ENCODE assay signal across 12 cellular contexts in genomic region chr11:115606223-115607220, GRCh38.
DNase-seq lines count a peak whose midpoint lies in the region; TF ChIP-seq lines count a peak whose summit lies in the region.
"Had no signal": no experiment of that assay in that cellular context is flagged by ENCODE, and none has a peak within 500 bp of the region (broad histone marks: within the 10 kb centered on the region; RNA-seq: fewer than 3 reads in every experiment).

No MANE protein-coding gene starts in this region.

- DNase-seq in NCI-H1105 treated with DMSO at 0.1 percent for 48 hours (lab: John Stamatoyannopoulos, UW), result peak; percentile 45
- DNase-seq in adipocyte (ENCODE audit: low read depth), result peak; percentile 75
- DNase-seq in left ventricle myocardium inferior, result peak; percentile 62
- peak; percentile 31 for DNase-seq in stomach
- DNase-seq in KBM-7, result no peak
- no peak for DNase-seq in DMS53 treated with DMSO at 0.1 percent for 48 hours (lab: John Stamatoyannopoulos, UW; ENCODE audit: unreplicated experiment)
- no peak for DNase-seq in amniotic stem cell (lab: John Stamatoyannopoulos, UW)
- DNase-seq: colonic mucosa; foreskin keratinocyte; NCI-H2029 treated with DMSO at 0.1 percent for 48 hours; stimulated activated CD4-positive, alpha-beta T cell treated with anti-CD3 and anti-CD28 coated beads, Interleukin-2, amount 100 ng/mL, for 48 hours had no signal

- H3K9me3 ChIP-seq in adipocyte (ENCODE audit: control insufficient read depth, low read length) (no peaks in the 10 kb centered on the region), left ventricle myocardium inferior (replicated peaks) (no peaks in the 10 kb centered on the region), stomach (no peaks in the 10 kb centered on the region)
- H3K9me3 ChIP-seq: colonic mucosa, left lung had no signal

- no peak overlapping the region for H3K4me3 ChIP-seq in adipocyte (ENCODE audit: low read length)
- peak overlapping the region; percentile 7 for H3K4me3 ChIP-seq in left ventricle myocardium inferior
- H3K4me3 ChIP-seq in stomach, result no peak overlapping the region
- H3K4me3 ChIP-seq: colonic mucosa, left lung had no signal

- intact Hi-C loops in left ventricle myocardium inferior (cut with micrococcal nuclease) (no loop called here), stomach (cut with DNase I; ENCODE audit: low total_unique reads) (no loop called here)

- no peaks in the 10 kb centered on the region for H3K36me3 ChIP-seq in adipocyte (ENCODE audit: control insufficient read depth, insufficient read depth, low read length, severe bottlenecking)
- H3K36me3 ChIP-seq in left ventricle myocardium inferior, result no peaks in the 10 kb centered on the region
- no peaks in the 10 kb centered on the region for H3K36me3 ChIP-seq in stomach
- H3K36me3 ChIP-seq: colonic mucosa, left lung had no signal

- H3K4me1 ChIP-seq in adipocyte (ENCODE audit: control insufficient read depth, insufficient read depth, low read length) (peaks cover 4% of the 10 kb centered on the region), left ventricle myocardium inferior (peaks cover 27% of the 10 kb centered on the region), stomach (peaks cover 0 to 18% (median 7%) of the 10 kb centered on the region in 4 donors)
- H3K4me1 ChIP-seq: colonic mucosa, foreskin keratinocyte, left lung had no signal

- no peak for TF ChIP-seq EP300 in stomach (IDR thresholded peaks at IDR 0.05)

- no peak overlapping the region for H3K9ac ChIP-seq in adipocyte (ENCODE audit: low read length)

- no peak for TF ChIP-seq POLR2A in stomach (IDR thresholded peaks at IDR 0.05)

- 46 to 66% (median 63%) methylated on average over 17 of the region's 17 CpGs for WGBS in stomach, 5 donors

- H3K27me3 ChIP-seq in adipocyte (replicated peaks; ENCODE audit: control insufficient read depth, insufficient read depth, low read length), result peaks cover 44% of the 10 kb centered on the region
- H3K27me3 ChIP-seq in left ventricle myocardium inferior (ENCODE audit: low read depth), result peaks cover 12% of the 10 kb centered on the region
- H3K27me3 ChIP-seq in stomach, result no peaks in the 10 kb centered on the region
- H3K27me3 ChIP-seq: colonic mucosa, foreskin keratinocyte had no signal

- TF ChIP-seq CTCF in left ventricle myocardium inferior (IDR thresholded peaks at IDR 0.05; ENCODE audit: borderline replicate concordance) (no peak), stomach (IDR thresholded peaks at IDR 0.05) (no peak)

- H3K27ac ChIP-seq in left ventricle myocardium inferior (replicated peaks) (peak overlapping the region; percentile 88), stomach (no peak overlapping the region)
- H3K27ac ChIP-seq: colonic mucosa, foreskin keratinocyte, left lung had no signal

- in situ Hi-C loops in KBM-7 (cut with MboI; ENCODE audit: low pct_unique_long_range_greater_than_20kb, low sequenced_read_pairs), result no loop called here

Comparison
In these comparisons a context has a peak if more than half of its experiments do, and no peak if none do; other contexts are left out.
1. DNase-seq: peak in NCI-H1105 treated with DMSO at 0.1 percent for 48 hours (single experiment), adipocyte (single experiment), left ventricle myocardium inferior (single experiment) and stomach (single experiment); none in KBM-7 (single experiment), DMS53 treated with DMSO at 0.1 percent for 48 hours (single experiment) and amniotic stem cell (single experiment).